Comparison of ENCODE assay signal across 23 cellular contexts in genomic region chr1:163203561-163203960, GRCh38. TPM values are rescaled to one million over a fixed set of nuclear protein-coding genes. Genes with fewer than 3 reads are reported as not detected.
A peak's percentile ranks its signal among the peaks of the same experiment; 100 is the strongest.
DNase-seq lines count a peak whose midpoint lies in the region; ATAC-seq and TF ChIP-seq lines count a peak whose summit lies in the region.
"Had no signal": no experiment of that assay in that cellular context is flagged by ENCODE, and none has a peak within 500 bp of the region (broad histone marks: within the 10 kb centered on the region; RNA-seq: fewer than 3 reads in every experiment).

No MANE protein-coding gene starts in this region.

- H3K79me2 ChIP-seq in GM23338 (replicated peaks; ENCODE audit: insufficient read depth) = peaks cover 32% of the 10 kb centered on the region

- no peak for DNase-seq in GM23338 (ENCODE audit: low spot score)
- DNase-seq in WTC11 (ENCODE audit: low spot score) = no peak
- no peak for DNase-seq in esophagus muscularis mucosa (ENCODE audit: extremely low spot score)
- DNase-seq in GM10248 (ENCODE audit: extremely low spot score) = no peak
- no peak for DNase-seq in T-helper 1 cell
- no peak for DNase-seq in anterior cingulate cortex (lab: John Stamatoyannopoulos, UW)
- no peak for DNase-seq in lower leg skin (ENCODE audit: low spot score in 2 of 2)
- DNase-seq: activated CD4-positive, alpha-beta T cell treated with anti-CD3 and anti-CD28 coated beads for 1 hour; activated naive CD4-positive, alpha-beta T cell treated with Interleukin-2 at 50 U/mL for 16 hours; activated T-cell treated with anti-CD3 and anti-CD28 coated beads, Interleukin-2, amount 50 U/mL, for 24 hours; amygdala; DND-41; effector memory CD4-positive, alpha-beta T cell; glutamatergic neuron; left cardiac atrium; midbrain; NCI-H1694; NCI-H774; posterior cingulate gyrus; upper lobe of right lung had no signal

- 100% methylated on average over 1 of the region's 1 CpG for WGBS in esophagus muscularis mucosa
- WGBS in lower leg skin, 2 donors = 53 to 55% methylated on average over 1 of the region's 1 CpG

- H3K4me2 ChIP-seq in GM23338 = no peak overlapping the region
- H3K4me2 ChIP-seq: BLaER1 treated with 17β-estradiol and CSF1 and Interleukin-3, amounts not matched to agents 10 nM and 100 nM had no signal

- no peaks in the 10 kb centered on the region for H3K9me3 ChIP-seq in esophagus muscularis mucosa
- no peaks in the 10 kb centered on the region for H3K9me3 ChIP-seq in neuron (ENCODE audit: low read length)
- H3K9me3 ChIP-seq: BLaER1 treated with 17β-estradiol and CSF1 and Interleukin-3, amounts not matched to agents 10 nM and 100 nM; upper lobe of right lung had no signal

- H3K27me3 Mint-ChIP-seq in GM23338 (ENCODE audit: insufficient read depth, low read depth, poor library complexity) (no peaks in the 10 kb centered on the region), WTC11 (ENCODE audit: low read depth) (no peaks in the 10 kb centered on the region)
- H3K27me3 Mint-ChIP-seq: activated T-cell treated with anti-CD3 and anti-CD28 coated beads, Interleukin-2, amount 50 U/mL, for 24 hours had no signal

- CTCF ChIA-PET in WTC11 (lab: Charles Lee) = interaction anchor here (1.5 kb wide), 3 partner anchors 28 to 325 kb away, joined by 6 to 8 read pairs (median 7); partner anchors contain the start of gene RGS4
- CTCF ChIA-PET in GM10248 (lab: Yijun Ruan, JAX) = no interaction called here

- TF ChIP-seq POLR2A in esophagus muscularis mucosa (IDR thresholded peaks at IDR 0.05; ENCODE audit: low read depth) = no peak
- TF ChIP-seq POLR2A in lower leg skin (IDR thresholded peaks at IDR 0.05) = no peak

- H3K36me3 Mint-ChIP-seq in GM23338 (ENCODE audit: low read depth) = no peaks in the 10 kb centered on the region
- no peaks in the 10 kb centered on the region for H3K36me3 Mint-ChIP-seq in WTC11

- H3K4me3 ChIP-seq in GM23338 (no peak overlapping the region), esophagus muscularis mucosa (no peak overlapping the region), neuron (ENCODE audit: low read length) (peak overlapping the region; percentile 40), lower leg skin (ENCODE audit: low read depth, poor library complexity, severe bottlenecking) (no peak overlapping the region)
- H3K4me3 ChIP-seq: BLaER1 treated with 17β-estradiol and CSF1 and Interleukin-3, amounts not matched to agents 10 nM and 100 nM; upper lobe of right lung had no signal

- H2AFZ ChIP-seq in GM23338 (no peak overlapping the region), neuron (ENCODE audit: low read depth, low read length) (no peak overlapping the region)

- no peak overlapping the region for H3K4me3 Mint-ChIP-seq in GM23338
- H3K4me3 Mint-ChIP-seq in WTC11 = peak overlapping the region; percentile 16; the same call in 1 of the 2 replicates
- H3K4me3 Mint-ChIP-seq: activated T-cell treated with anti-CD3 and anti-CD28 coated beads, Interleukin-2, amount 50 U/mL, for 24 hours; nephron had no signal

- H3K27ac ChIP-seq in GM23338 (ENCODE audit: low read depth) (peak overlapping the region; percentile 91), esophagus muscularis mucosa (replicated peaks in 1 of 4) (peak overlapping the region in 3 of 4 donors; percentile 9 to 70 (median 51))
- H3K27ac ChIP-seq: BLaER1 treated with 17β-estradiol and CSF1 and Interleukin-3, amounts not matched to agents 10 nM and 100 nM; upper lobe of right lung had no signal

- no peaks in the 10 kb centered on the region for H3K9me2 ChIP-seq in GM23338 (ENCODE audit: insufficient read depth)

- H3K27me3 ChIP-seq in GM23338 (ENCODE audit: insufficient read depth) (no peaks in the 10 kb centered on the region), esophagus muscularis mucosa (no peaks in the 10 kb centered on the region), neuron (ENCODE audit: insufficient read depth, low read length) (no peaks in the 10 kb centered on the region)
- H3K27me3 ChIP-seq: BLaER1 treated with 17β-estradiol and CSF1 and Interleukin-3, amounts not matched to agents 10 nM and 100 nM; upper lobe of right lung had no signal

- H3K27ac Mint-ChIP-seq in GM23338 = peak overlapping the region; percentile 51
- peak overlapping the region; percentile 94 for H3K27ac Mint-ChIP-seq in WTC11
- H3K27ac Mint-ChIP-seq: activated T-cell treated with anti-CD3 and anti-CD28 coated beads, Interleukin-2, amount 50 U/mL, for 24 hours had no signal

- no peak for TF ChIP-seq EP300 in esophagus muscularis mucosa (IDR thresholded peaks at IDR 0.05)

- H3F3A ChIP-seq in GM23338 (replicated peaks; ENCODE audit: low read depth) = peaks cover 6% of the 10 kb centered on the region; the same call in 1 of the 2 replicates

- no peaks in the 10 kb centered on the region for H3K36me3 ChIP-seq in GM23338 (ENCODE audit: insufficient read depth)
- H3K36me3 ChIP-seq in esophagus muscularis mucosa = no peaks in the 10 kb centered on the region
- H3K36me3 ChIP-seq in neuron (ENCODE audit: insufficient read depth, low read length) = no peaks in the 10 kb centered on the region
- H3K36me3 ChIP-seq: BLaER1 treated with 17β-estradiol and CSF1 and Interleukin-3, amounts not matched to agents 10 nM and 100 nM; upper lobe of right lung had no signal

- no peaks in the 10 kb centered on the region for H4K20me1 ChIP-seq in GM23338 (replicated peaks; ENCODE audit: insufficient read depth)
- H4K20me1 ChIP-seq: BLaER1 treated with 17β-estradiol and CSF1 and Interleukin-3, amounts not matched to agents 10 nM and 100 nM had no signal

- no peak for TF ChIP-seq CTCF in GM23338 (conservative IDR thresholded peaks at IDR 0.05; ENCODE audit: low read depth in 2 of 2)
- no peak for TF ChIP-seq CTCF in WTC11 (IDR thresholded peaks at IDR 0.05)
- no peak for TF ChIP-seq CTCF in esophagus muscularis mucosa (IDR thresholded peaks at IDR 0.05)
- no peak for TF ChIP-seq CTCF in GM10248 (IDR thresholded peaks at IDR 0.05; ENCODE audit: control extremely low read depth, extremely low read depth, low read depth, missing control alignments)
- TF ChIP-seq CTCF in lower leg skin (IDR thresholded peaks at IDR 0.05) = no peak

- H3K4me1 ChIP-seq in GM23338 (ENCODE audit: insufficient read depth) (peaks cover 38% of the 10 kb centered on the region), esophagus muscularis mucosa (peaks cover 0 to 13% (median 4%) of the 10 kb centered on the region in 4 donors), neuron (ENCODE audit: insufficient read depth, low read length) (peaks cover 21% of the 10 kb centered on the region)
- H3K4me1 ChIP-seq: BLaER1 treated with 17β-estradiol and CSF1 and Interleukin-3, amounts not matched to agents 10 nM and 100 nM had no signal

- H3K4me1 Mint-ChIP-seq in GM23338 = peaks cover 30% of the 10 kb centered on the region
- peaks cover 40% of the 10 kb centered on the region for H3K4me1 Mint-ChIP-seq in WTC11

- intact Hi-C loops in esophagus muscularis mucosa (cut with DNase I) (no loop called here), lower leg skin (cut with DNase I; ENCODE audit: low total_unique reads) (no loop called here)

- POLR2A ChIA-PET in WTC11 (lab: Charles Lee) (interaction anchor here (1.6 kb wide), 1 partner anchor 118 kb away, joined by 3 read pairs; the partner anchor contains the start of gene NUF2), GM10248 (lab: Yijun Ruan, JAX) (no interaction called here)

- ATAC-seq in GM23338 (no peak), WTC11 (no peak)

- H3K9me3 Mint-ChIP-seq in GM23338 = no peaks in the 10 kb centered on the region
- H3K9me3 Mint-ChIP-seq in WTC11 = no peaks in the 10 kb centered on the region
- H3K9me3 Mint-ChIP-seq: activated T-cell treated with anti-CD3 and anti-CD28 coated beads, Interleukin-2, amount 50 U/mL, for 24 hours; nephron had no signal

TF ChIP-seq in GM23338, 12 proteins besides CTCF, POLR2A, EP300 and RAD21 (continues in another document):
- TF ChIP-seq STAT1 (IDR thresholded peaks at IDR 0.05; ENCODE audit: unreplicated experiment) = no peak

TF ChIP-seq in WTC11, 78 proteins besides CTCF, POLR2A, EP300 and RAD21:
- no peak for TF ChIP-seq CREM (CRISPR knock-in tag; IDR thresholded peaks at IDR 0.05)
- TF ChIP-seq TEAD4 (CRISPR knock-in tag; IDR thresholded peaks at IDR 0.05) = no peak
- TF ChIP-seq ZBTB21 (CRISPR knock-in tag; IDR thresholded peaks at IDR 0.05; ENCODE audit: borderline replicate concordance) = no peak
TF ChIP-seq in WTC11: peak in this region for 0.

RNA-seq across cellular contexts. Expression of gene RGS5, which starts 0.8 kb away (rescaled TPM):
- 42.7 and 48.3 TPM in 2 replicates for total RNA-seq in GM23338 (2014; rRNA removed; shearing (Covaris generic))
- polyA plus RNA-seq in GM23338 (2016; fragmentation: Nextera tagmentation; extraction: Ambion mirVana) = 18.4 and 23.4 TPM in 2 replicates
- total RNA-seq in WTC11 (2021) (19.4 to 23.6 TPM (median 21.6 TPM) in 3 replicates), esophagus muscularis mucosa (100 to 1,000 TPM in 3 of 4 donors, 10 to 100 TPM in 1; 88.9 to 455 (median 205) TPM), lower leg skin (10 to 100 TPM; 16.0 to 59.0 (median 33.2) TPM)
